8 cellular contexts compared by ENCODE assay signal in genomic region chr2:199739413-199740110, GRCh38.
DNase-seq lines count a peak whose midpoint lies in the region; ATAC-seq and TF ChIP-seq lines count a peak whose summit lies in the region.

No MANE protein-coding gene starts in this region.

- H3K4me2 ChIP-seq in HCT116 (ENCODE audit: low read length), result peak overlapping the region; percentile 24

- no TSS peak for BruUV-seq in HCT116 (replicated peaks; lab: Mats Ljungman, UMichigan)

- no peaks in the 10 kb centered on the region for H3K4me1 ChIP-seq in HCT116 (ENCODE audit: control insufficient read depth in 1 of 2, insufficient read depth in 2 of 2, low read length in 2 of 2)

- H3K4me3 ChIP-seq in HCT116 (replicated peaks in 1 of 2; ENCODE audit: low read depth in 1 of 2, low read length in 2 of 2), result no peak overlapping the region

- peak; percentile 70 for DNase-seq in ELR (ENCODE audit: low read depth)
- peak; percentile 42 for DNase-seq in HCT116 (ENCODE audit: low read depth, low spot score)
- peak; percentile 54 for DNase-seq in NCI-H69 (lab: John Stamatoyannopoulos, UW)
- DNase-seq in activated CD8-positive, alpha-beta memory T cell treated with anti-CD3 and anti-CD28 coated beads for 24 hours, result peak; percentile 88
- peak; percentile 78 for DNase-seq in endothelial cell (ENCODE audit: low spot score)
- DNase-seq in mucosa of gallbladder (ENCODE audit: low spot score), result peak; percentile 62
- peak; percentile 11 to 44 for DNase-seq in stimulated activated CD8-positive, alpha-beta memory T cell treated with anti-CD3 and anti-CD28 coated beads, Interleukin-4, amount 100 ng/mL, for 4 hours (ENCODE audit: low read depth in 2 of 2, low spot score in 1 of 2)

- peak; percentile 87 for TF ChIP-seq RAD21 in HCT116 (IDR thresholded peaks at IDR 0.05; ENCODE audit: low read depth)

- no peaks in the 10 kb centered on the region for H3K9me3 ChIP-seq in HCT116 (ENCODE audit: control insufficient read depth in 1 of 2, insufficient read depth in 1 of 2, low read depth in 1 of 2, low read length in 2 of 2)

- H3K27ac Mint-ChIP-seq in endothelial cell (ENCODE audit: unreplicated experiment), result no peak overlapping the region

- H3K36me3 Mint-ChIP-seq in endothelial cell (ENCODE audit: low read depth, unreplicated experiment), result no peaks in the 10 kb centered on the region

- no peaks in the 10 kb centered on the region for H4K20me1 ChIP-seq in HCT116 (ENCODE audit: insufficient read depth)

- H3K4me3 Mint-ChIP-seq in endothelial cell (ENCODE audit: unreplicated experiment), result no peak overlapping the region

- peak; percentile 78 to 97 (median 89) for TF ChIP-seq CTCF in HCT116 (IDR thresholded peaks at IDR 0.05 in 2 of 3, conservative IDR thresholded peaks at IDR 0.05 in 1 of 3; ENCODE audit: borderline replicate concordance in 1 of 3, insufficient read depth in 1 of 3, low read depth in 2 of 3, low read length in 2 of 3)
- peak; percentile 99 for TF ChIP-seq CTCF in endothelial cell (IDR thresholded peaks at IDR 0.05; ENCODE audit: unreplicated experiment)

- CTCF ChIA-PET in HCT116 (lab: Charles Lee), result interaction anchor here (0.7 to 3.4 kb wide), 13 partner anchors 8 to 1442 kb away, joined by 3 to 22 read pairs (median 4); no protein-coding TSS in a partner anchor

- H3K79me2 ChIP-seq in HCT116 (ENCODE audit: insufficient read depth, low read length), result no peaks in the 10 kb centered on the region

- POLR2A ChIA-PET in HCT116 (lab: Charles Lee), result no interaction called here

- H3K27me3 Mint-ChIP-seq in endothelial cell (ENCODE audit: unreplicated experiment), result no peaks in the 10 kb centered on the region

- no peaks in the 10 kb centered on the region for H3K36me3 ChIP-seq in HCT116 (ENCODE audit: control insufficient read depth in 1 of 2, insufficient read depth in 2 of 2, low read length in 2 of 2)

- intact Hi-C loops in HCT116 (cut with micrococcal nuclease), result loop anchor here (1.0 to 5.0 kb wide), 4 partner anchors 35 to 1425 kb away; no protein-coding TSS in a partner anchor

- H3K9me3 Mint-ChIP-seq in endothelial cell (ENCODE audit: unreplicated experiment), result no peaks in the 10 kb centered on the region

- no peaks in the 10 kb centered on the region for H3K9me2 ChIP-seq in HCT116 (ENCODE audit: insufficient read depth)

- peak overlapping the region; percentile 44 for H2AFZ ChIP-seq in HCT116 (ENCODE audit: low read depth, low read length, poor library complexity, severe bottlenecking)

- no peak overlapping the region for H3K9ac ChIP-seq in HCT116 (ENCODE audit: low read length)

- no peak overlapping the region for H3K27ac ChIP-seq in HCT116 (ENCODE audit: low read depth, low read length)

- RAD21 ChIA-PET in HCT116 (lab: Charles Lee; ENCODE audit: low non-redundant PET in 1 of 2, low total read pairs in 2 of 2, uncharacterized antibody in 2 of 2, unreplicated experiment in 2 of 2), result interaction anchor here in 1 of 2 experiments (1.2 kb wide), 1 partner anchor 35 kb away, joined by 4 read pairs; no protein-coding TSS in a partner anchor

- TF ChIP-seq POLR2A in HCT116 (IDR thresholded peaks at IDR 0.05; ENCODE audit: borderline replicate concordance, extremely low read depth, insufficient read depth, insufficient read length), result no peak

- peaks cover 8% of the 10 kb centered on the region; the same call in 1 of the 2 replicates for H3K27me3 ChIP-seq in HCT116 (ENCODE audit: insufficient read depth, low read length)

- H3K4me1 Mint-ChIP-seq in endothelial cell (ENCODE audit: unreplicated experiment), result peaks cover 2% of the 10 kb centered on the region

- ATAC-seq in HCT116 (peak; percentile 89), HG03108 (IDR thresholded peaks at IDR 0.05; ENCODE audit: unreplicated experiment) (no peak)

TF ChIP-seq in HCT116, 20 proteins besides CTCF, POLR2A, EP300 and RAD21:
- no peak for TF ChIP-seq ELF1 (IDR thresholded peaks at IDR 0.05; ENCODE audit: borderline replicate concordance, low read depth)
- no peak for TF ChIP-seq CBX3 (IDR thresholded peaks at IDR 0.05; ENCODE audit: low read depth)
- TF ChIP-seq EZH2phosphoT487 (IDR thresholded peaks at IDR 0.05; ENCODE audit: borderline replicate concordance), result no peak
- TF ChIP-seq EZH2 (IDR thresholded peaks at IDR 0.05), result no peak
- no peak for TF ChIP-seq SIN3A (IDR thresholded peaks at IDR 0.05; ENCODE audit: low read depth)
- TF ChIP-seq YY1 (IDR thresholded peaks at IDR 0.05; ENCODE audit: extremely low read depth, insufficient replicate concordance, low read depth, low read length), result peak; percentile 13

Comparison
In these comparisons a context has a peak if more than half of its experiments do, and no peak if none do; other contexts are left out.
1. DNase-seq: peak in every context shown above with its lines; median percentile 88 in activated CD8-positive, alpha-beta memory T cell treated with anti-CD3 and anti-CD28 coated beads for 24 hours; 78 in endothelial cell; 70 in ELR; 62 in mucosa of gallbladder; 54 in NCI-H69; 42 in HCT116; 28 in stimulated activated CD8-positive, alpha-beta memory T cell treated with anti-CD3 and anti-CD28 coated beads, Interleukin-4, amount 100 ng/mL, for 4 hours.